Comparison of ENCODE assay signal across 18 cellular contexts in genomic region chr10:48573045-48573444, GRCh38.
"Had no signal": no experiment of that assay in that cellular context is flagged by ENCODE, and none has a peak within 500 bp of the region (broad histone marks: within the 10 kb centered on the region; RNA-seq: fewer than 3 reads in every experiment).

No MANE protein-coding gene starts in this region.

- H3K4me1 ChIP-seq: colonic mucosa, right atrium auricular region, suprapubic skin, thyroid gland, uterus had no signal

- H3K27ac Mint-ChIP-seq: natural killer cell, type B pancreatic cell had no signal

- H3K36me3 ChIP-seq: colonic mucosa, ovary, right atrium auricular region, sigmoid colon, suprapubic skin, thyroid gland, uterus had no signal

- H3K4me1 Mint-ChIP-seq: natural killer cell had no signal

- H3K4me2 ChIP-seq: hepatocyte had no signal

- H2AFZ ChIP-seq: hepatocyte had no signal

- H3K9me3 Mint-ChIP-seq: natural killer cell, neural crest cell, type B pancreatic cell had no signal

- DNase-seq: colonic mucosa; effector CD4-positive, alpha-beta T cell; foreskin melanocyte; mucosa of descending colon; natural killer cell; ovary; sigmoid colon; stimulated activated CD4-positive, alpha-beta T cell treated with anti-CD3 and anti-CD28 coated beads, Interleukin-2, amount 100 ng/mL, for 24 hours; stimulated activated CD4-positive, alpha-beta T cell treated with anti-CD3 and anti-CD28 coated beads, Interleukin-4, amount 100 ng/mL, for 4 hours; stimulated activated naive CD4-positive, alpha-beta T cell treated with Interleukin-2 at 50 U/mL for 16 hours; thyroid gland; uterus had no signal

- H3K4me3 ChIP-seq: colonic mucosa, hepatocyte, mucosa of descending colon, ovary, right atrium auricular region, sigmoid colon, skin epidermis, suprapubic skin, thyroid gland, uterus had no signal

- H3K27me3 ChIP-seq: colonic mucosa, hepatocyte, ovary, right atrium auricular region, sigmoid colon, suprapubic skin, thyroid gland, uterus had no signal

- H3K9me3 ChIP-seq: colonic mucosa, mucosa of descending colon, ovary, right atrium auricular region, sigmoid colon, suprapubic skin, thyroid gland, uterus had no signal

- H3K36me3 Mint-ChIP-seq: natural killer cell, type B pancreatic cell had no signal

- ATAC-seq: mucosa of descending colon, natural killer cell had no signal

- H3K27ac ChIP-seq: colonic mucosa, hepatocyte, ovary, right atrium auricular region, sigmoid colon, skin epidermis, suprapubic skin, thyroid gland, uterus had no signal

- H3K4me3 Mint-ChIP-seq: natural killer cell, neural crest cell, type B pancreatic cell had no signal

- H3K79me2 ChIP-seq: hepatocyte had no signal
